In genomic region chrX:12794654-12795053, GRCh38 we compare ENCODE assay signal across 22 cellular contexts.
"Had no signal": no experiment of that assay in that cellular context is flagged by ENCODE, and none has a peak within 500 bp of the region (broad histone marks: within the 10 kb centered on the region; RNA-seq: fewer than 3 reads in every experiment).

No MANE protein-coding gene starts in this region.

- H3K4me3 ChIP-seq: Peyer's patch, SJSA1 had no signal

- H3K36me3 ChIP-seq: Peyer's patch had no signal

- DNase-seq: activated CD4-positive, alpha-beta T cell treated with anti-CD3 and anti-CD28 coated beads for 48 hours; activated CD4-positive, alpha-beta T cell treated with anti-CD3 and anti-CD28 coated beads, Interleukin-2, amount 50 U/mL, for 48 hours; activated CD4-positive, CD25-positive, alpha-beta regulatory T cell treated with anti-CD3 and anti-CD28 coated beads, Interleukin-2, amount 50 U/mL, for 72 hours; activated CD8-positive, alpha-beta memory T cell treated with anti-CD3 and anti-CD28 coated beads for 24 hours; activated effector memory CD4-positive, alpha-beta T cell treated with anti-CD3 and anti-CD28 coated beads, Interleukin-2, amount 50 U/mL, for 16 hours; activated naive CD4-positive, alpha-beta T cell treated with anti-CD3 and anti-CD28 coated beads for 36 hours; activated naive CD8-positive, alpha-beta T cell treated with anti-CD3 and anti-CD28 coated beads for 36 hours; activated T-cell treated with anti-CD3 and anti-CD28 coated beads, Interleukin-2, amount 50 U/mL, for 4 hours; anterior cingulate cortex; NCI-H1105 treated with DMSO at 0.1 percent for 48 hours; NCI-H1436 treated with DMSO at 0.1 percent for 48 hours; NCI-H187; NCI-H2081; NCI-H446; NCI-H524; Peyer's patch; SHP77; SW 1271 had no signal

- ATAC-seq: activated T-cell treated with anti-CD3 and anti-CD28 coated beads, Interleukin-2, amount 50 U/mL, for 4 hours; SK-N-SH treated with all-trans-retinoic acid at 6 μM for 48 hours; WTC11 had no signal

- H3K9me3 ChIP-seq: Peyer's patch, SJSA1 had no signal

- H3K27me3 ChIP-seq: Peyer's patch, SJSA1 had no signal

- H3K27ac ChIP-seq: Peyer's patch, RWPE1, SJSA1 had no signal

- H3K4me1 ChIP-seq: Peyer's patch had no signal
